26 cellular contexts compared by ENCODE assay signal in the genomic region with DNA sequence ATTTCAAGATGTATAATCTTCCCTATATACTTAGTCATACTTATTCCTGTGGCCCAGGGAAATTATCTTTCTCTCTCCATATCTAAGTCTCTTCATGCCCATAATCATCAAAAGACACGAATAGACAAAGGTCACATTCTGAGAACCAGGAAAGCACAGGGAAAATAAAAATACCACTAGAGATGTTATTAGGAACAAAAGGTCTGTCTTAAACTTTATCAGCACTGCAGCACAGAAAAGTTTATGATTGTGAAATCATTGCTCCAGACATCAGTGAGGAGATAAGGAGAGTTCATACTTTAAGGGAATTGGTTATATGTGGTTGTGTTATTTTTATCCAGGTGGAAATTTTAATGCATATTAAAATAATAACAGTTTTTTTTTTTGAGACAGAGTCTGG.
"Had no signal": no experiment of that assay in that cellular context is flagged by ENCODE, and none has a peak within 500 bp of the region (broad histone marks: within the 10 kb centered on the region; RNA-seq: fewer than 3 reads in every experiment).

No MANE protein-coding gene starts in this region.

- H3K27me3 ChIP-seq: ascending aorta, cardiac muscle cell, SJCRH30 had no signal

- H3K9me3 ChIP-seq: ascending aorta, SJCRH30 had no signal

- H3K36me3 ChIP-seq: ascending aorta, cardiac muscle cell, SJCRH30 had no signal

- H3K4me3 ChIP-seq: ascending aorta, cardiac muscle cell, SJCRH30, SK-N-MC had no signal

- H3K27ac ChIP-seq: ascending aorta, cardiac muscle cell, SJCRH30, SK-N-MC had no signal

- H3K4me1 ChIP-seq: ascending aorta, SJCRH30 had no signal

- DNase-seq: activated CD4-positive, alpha-beta T cell treated with anti-CD3 and anti-CD28 coated beads, Interleukin-2, amount 10 ng/mL, durations not matched to agents 24 days and 14 days; activated CD4-positive, alpha-beta T cell treated with anti-CD3 and anti-CD28 coated beads, Interleukin-2, amount 50 U/mL, for 4 hours; activated CD8-positive, alpha-beta T cell treated with anti-CD3 and anti-CD28 coated beads for 36 hours; activated effector memory CD4-positive, alpha-beta T cell treated with anti-CD3 and anti-CD28 coated beads, Interleukin-2, amount 50 U/mL, for 16 hours; activated naive CD4-positive, alpha-beta T cell; activated naive CD4-positive, alpha-beta T cell treated with anti-CD3 and anti-CD28 coated beads, Interleukin-2, amount 50 U/mL, for 16 hours; activated naive CD8-positive, alpha-beta T cell treated with anti-CD3 and anti-CD28 coated beads for 36 hours; activated T-cell treated with anti-CD3 and anti-CD28 coated beads, Interleukin-2, amount 50 U/mL, for 1 hour; activated T-cell treated with anti-CD3 and anti-CD28 coated beads, Interleukin-2, amount 50 U/mL, for 72 hours; amygdala; KG1; MM.1S; MV-4-11; NCI-H1092; NCI-H1436 treated with DMSO at 0.1 percent for 48 hours; NCI-H1694 treated with DMSO at 0.1 percent for 48 hours; NCI-H2029; NCI-H510A; NCI-H526; NCI-H748 treated with DMSO at 0.1 percent for 48 hours; OCI-M1; SHP77; SJCRH30 had no signal
